In the genomic region with DNA sequence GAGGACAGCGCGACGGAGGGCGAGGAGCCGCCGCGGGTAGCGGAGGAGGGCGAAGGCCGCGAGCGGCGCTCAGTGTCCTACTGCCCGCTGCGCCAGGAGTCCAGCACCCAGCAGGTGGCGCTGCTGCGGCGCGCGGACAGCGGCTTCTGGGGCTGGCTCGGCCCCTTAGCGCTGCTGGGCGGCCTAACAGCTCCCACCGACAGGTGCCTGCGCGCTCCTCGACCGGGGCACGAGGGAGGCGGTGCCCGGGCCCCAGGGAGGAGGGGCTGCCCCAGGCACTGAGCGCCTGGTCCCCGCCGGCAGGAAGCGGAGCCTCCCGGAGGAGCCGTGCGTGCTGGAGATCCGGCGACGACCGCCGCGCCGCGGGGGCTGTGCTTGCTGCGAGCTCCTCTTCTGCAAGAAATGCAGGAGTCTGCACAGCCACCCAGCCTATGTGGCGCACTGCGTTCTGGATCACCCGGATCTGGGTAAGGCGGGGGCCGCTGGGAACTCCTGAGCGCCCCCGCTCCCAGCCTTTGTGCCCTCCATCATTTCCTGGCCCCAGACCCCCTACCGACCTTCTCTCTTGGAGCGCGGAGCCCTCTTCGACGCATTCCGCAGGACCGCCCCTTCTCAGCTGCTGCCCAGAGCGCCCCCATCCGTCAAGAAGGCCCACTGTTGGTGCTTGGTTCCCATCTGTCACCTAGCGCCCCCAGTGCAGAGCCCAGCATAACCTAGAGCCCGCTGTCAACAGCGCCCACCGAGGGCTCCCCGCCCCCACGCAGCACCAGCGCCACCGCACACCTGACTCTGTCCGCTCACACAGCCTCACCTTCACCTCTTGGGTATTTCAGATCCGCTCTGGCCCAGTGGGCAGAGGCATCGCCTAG, we compare ENCODE assay signal across 8 cellular contexts. TPM values are rescaled to one million over a fixed set of nuclear protein-coding genes. Genes with fewer than 3 reads are reported as not detected.
DNase-seq lines count a peak whose midpoint lies in the region; ATAC-seq and TF ChIP-seq lines count a peak whose summit lies in the region.

No MANE protein-coding gene starts in this region.

- H3K27ac Mint-ChIP-seq in endothelial cell (ENCODE audit: unreplicated experiment): peak overlapping the region; percentile 57

- H3K4me1 Mint-ChIP-seq in endothelial cell (ENCODE audit: unreplicated experiment): peaks cover 19% of the 10 kb centered on the region

- H3K4me1 ChIP-seq in HUES6 (ENCODE audit: control insufficient read depth, insufficient read depth, low read length) (no peaks in the 10 kb centered on the region; the same call in 1 of the 2 replicates), NT2/D1 (ENCODE audit: insufficient read depth, insufficient read length) (no peaks in the 10 kb centered on the region)

- H3K9me3 Mint-ChIP-seq in endothelial cell (ENCODE audit: unreplicated experiment): no peaks in the 10 kb centered on the region

- peak; percentile 96 for TF ChIP-seq CTCF in endothelial cell (IDR thresholded peaks at IDR 0.05; ENCODE audit: unreplicated experiment)

- peaks cover 5% of the 10 kb centered on the region for H3K36me3 Mint-ChIP-seq in endothelial cell (ENCODE audit: low read depth, unreplicated experiment)

- H3K9me3 ChIP-seq in HUES6 (ENCODE audit: control insufficient read depth, insufficient read depth, low read depth, low read length) (no peaks in the 10 kb centered on the region; the same call in 1 of the 2 replicates), NT2/D1 (ENCODE audit: insufficient read depth, low read length) (peaks cover 31% of the 10 kb centered on the region; the same call in 1 of the 2 replicates)

- ATAC-seq in GM21381 (IDR thresholded peaks at IDR 0.05; ENCODE audit: unreplicated experiment): peak; percentile 89

- peak; percentile 90 for DNase-seq in COLO668 (lab: John Stamatoyannopoulos, UW; ENCODE audit: unreplicated experiment)
- DNase-seq in NT2/D1 (ENCODE audit: low read depth, low spot score): peak; percentile 87
- DNase-seq in activated CD8-positive, alpha-beta memory T cell treated with anti-CD3 and anti-CD28 coated beads, Interleukin-2, amount 50 U/mL, for 4 hours: peak; percentile 89
- peak; percentile 98 for DNase-seq in endothelial cell (ENCODE audit: low spot score)
- DNase-seq in middle frontal gyrus (ENCODE audit: extremely low spot score, low spot score): peak; percentile 82
- peak; percentile 88 to 92 for DNase-seq in stimulated activated CD8-positive, alpha-beta memory T cell treated with anti-CD3 and anti-CD28 coated beads, Interleukin-15, amount 100 ng/mL, for 48 hours (ENCODE audit: low read depth in 2 of 2)

- H3K4me3 ChIP-seq in HUES6 (ENCODE audit: low read depth, low read length): peak overlapping the region; percentile 61
- peak overlapping the region; percentile 11 for H3K4me3 ChIP-seq in NT2/D1 (ENCODE audit: insufficient read length, low read depth)

- peaks cover 9% of the 10 kb centered on the region for H3K27me3 ChIP-seq in HUES6 (ENCODE audit: control insufficient read depth, insufficient read depth, low read length)
- H3K27me3 ChIP-seq in NT2/D1 (ENCODE audit: insufficient read depth, insufficient read length): no peaks in the 10 kb centered on the region

- H3K9ac ChIP-seq in HUES6 (ENCODE audit: low read length) (no peak overlapping the region), NT2/D1 (ENCODE audit: insufficient read length, low read depth) (no peak overlapping the region)

- H3K27me3 Mint-ChIP-seq in endothelial cell (ENCODE audit: unreplicated experiment): peaks cover 8% of the 10 kb centered on the region

- no peak overlapping the region for H3K27ac ChIP-seq in HUES6 (ENCODE audit: low read depth, low read length)

- H3K36me3 ChIP-seq in HUES6 (ENCODE audit: control insufficient read depth, insufficient read depth, low read length) (no peaks in the 10 kb centered on the region), NT2/D1 (ENCODE audit: insufficient read depth, insufficient read length, low read length) (no peaks in the 10 kb centered on the region)

- peak overlapping the region; percentile 91 for H3K4me3 Mint-ChIP-seq in endothelial cell (ENCODE audit: unreplicated experiment)

RNA-seq across cellular contexts. Expression of gene C17orf50, which starts 3.7 kb away (rescaled TPM):
- total RNA-seq in endothelial cell (ENCODE audit: unreplicated experiment): 0.90 TPM

RNA-seq across cellular contexts. Expression of gene GAS2L2, which starts 11.3 kb away (rescaled TPM):
- total RNA-seq in endothelial cell (ENCODE audit: unreplicated experiment): 0.10 TPM

RNA-seq across cellular contexts. Expression of gene MMP28, which starts 31.1 kb away (rescaled TPM):
- total RNA-seq in endothelial cell (ENCODE audit: unreplicated experiment): 10.6 TPM

RNA-seq across cellular contexts. Expression of gene RASL10B, which starts 32.9 kb away (rescaled TPM):
- 1.7 TPM for total RNA-seq in endothelial cell (ENCODE audit: unreplicated experiment)

RNA-seq across cellular contexts. Expression of gene TAF15, which starts 44.9 kb away (rescaled TPM):
- total RNA-seq in endothelial cell (ENCODE audit: unreplicated experiment): 188 TPM
